In genomic region chr1:28898267-28898955, GRCh38 we compare ENCODE assay signal across 14 cellular contexts. TPM values are rescaled to one million over a fixed set of nuclear protein-coding genes. Genes with fewer than 3 reads are reported as not detected.
DNase-seq lines count a peak whose midpoint lies in the region; TF ChIP-seq lines count a peak whose summit lies in the region.
"Had no signal": no experiment of that assay in that cellular context is flagged by ENCODE, and none has a peak within 500 bp of the region (broad histone marks: within the 10 kb centered on the region; RNA-seq: fewer than 3 reads in every experiment).

No MANE protein-coding gene starts in this region.

- CTCF ChIA-PET in CD4-positive, alpha-beta memory T cell (lab: Charles Lee; ENCODE audit: partially characterized antibody), result interaction anchor here (1.0 to 2.3 kb wide), 3 partner anchors 10 to 33 kb away, joined by 3 to 7 read pairs (median 6); no protein-coding TSS in a partner anchor

- H3K36me3 Mint-ChIP-seq in CD4-positive, alpha-beta memory T cell, result peaks cover 9 to 11% of the 10 kb centered on the region in 2 donors

- H3K27ac Mint-ChIP-seq in CD4-positive, alpha-beta memory T cell, result peak overlapping the region; percentile 19 to 89 (median 78)
- H3K27ac Mint-ChIP-seq: activated CD4-positive, alpha-beta memory T cell treated with anti-CD3 and anti-CD28 coated beads, Interleukin-2, amount 10 ng/mL, durations not matched to agents 7 days and 5 days had no signal

- no peaks in the 10 kb centered on the region for H3K27me3 ChIP-seq in CD4-positive, alpha-beta memory T cell (ENCODE audit: insufficient read depth, low read length)
- H3K27me3 ChIP-seq in adrenal gland, result no peaks in the 10 kb centered on the region
- H3K27me3 ChIP-seq in neutrophil, result no peaks in the 10 kb centered on the region

- H3K9me3 Mint-ChIP-seq in CD4-positive, alpha-beta memory T cell, result peaks cover 0 to under 1% (median 0%) of the 10 kb centered on the region in 8 donors
- H3K9me3 Mint-ChIP-seq: activated CD4-positive, alpha-beta memory T cell treated with anti-CD3 and anti-CD28 coated beads, Interleukin-2, amount 10 ng/mL, durations not matched to agents 7 days and 5 days; activated naive CD4-positive, alpha-beta T cell treated with anti-CD3 and anti-CD28 coated beads, Interleukin-2, amount 50 U/mL, for 72 hours had no signal

- no peak overlapping the region for H3K4me3 ChIP-seq in CD4-positive, alpha-beta memory T cell (ENCODE audit: low read length in 2 of 2)
- no peak overlapping the region for H3K4me3 ChIP-seq in adrenal gland
- H3K4me3 ChIP-seq in neutrophil (ENCODE audit: low read depth in 1 of 2, low read length in 1 of 2), result peak overlapping the region; percentile 29 to 43
- H3K4me3 ChIP-seq: coronary artery, mucosa of descending colon had no signal

- H3K36me3 ChIP-seq in CD4-positive, alpha-beta memory T cell (ENCODE audit: insufficient read depth, low read length), result no peaks in the 10 kb centered on the region
- H3K36me3 ChIP-seq in adrenal gland (replicated peaks in 1 of 2) (no peaks in the 10 kb centered on the region), neutrophil (peaks cover 25% of the 10 kb centered on the region)

- H3K4me1 Mint-ChIP-seq in CD4-positive, alpha-beta memory T cell, result peaks cover 31 to 48% (median 42%) of the 10 kb centered on the region in 4 donors
- H3K4me1 Mint-ChIP-seq: activated CD4-positive, alpha-beta memory T cell treated with anti-CD3 and anti-CD28 coated beads, Interleukin-2, amount 10 ng/mL, durations not matched to agents 7 days and 5 days had no signal

- no peaks in the 10 kb centered on the region for H3K9me3 ChIP-seq in CD4-positive, alpha-beta memory T cell (ENCODE audit: control insufficient read depth in 1 of 2, low read length in 2 of 2)
- H3K9me3 ChIP-seq in adrenal gland (replicated peaks in 1 of 3), result no peaks in the 10 kb centered on the region
- no peaks in the 10 kb centered on the region for H3K9me3 ChIP-seq in neutrophil
- H3K9me3 ChIP-seq: mucosa of descending colon had no signal

- POLR2A ChIA-PET in CD4-positive, alpha-beta memory T cell (lab: Charles Lee; ENCODE audit: partially characterized antibody), result interaction anchor here (1.3 to 2.5 kb wide), 4 partner anchors 11 to 23 kb away, joined by 4 to 8 read pairs (median 4); partner anchors contain the start of gene EPB41

- 2 to 34% (median 20%) methylated on average over 3 to 4 of the region's 4 CpGs for WGBS in adrenal gland, 4 donors

- TF ChIP-seq CTCF in adrenal gland (IDR thresholded peaks at IDR 0.05) (no peak), neutrophil (IDR thresholded peaks at IDR 0.05) (no peak)

- TF ChIP-seq POLR2A in adrenal gland (IDR thresholded peaks at IDR 0.05), result no peak

- peaks cover 34% of the 10 kb centered on the region for H3K4me1 ChIP-seq in CD4-positive, alpha-beta memory T cell (ENCODE audit: insufficient read depth, low read length)
- H3K4me1 ChIP-seq in adrenal gland (replicated peaks in 1 of 2) (peaks cover 15 to 21% of the 10 kb centered on the region in 2 donors), neutrophil (ENCODE audit: control insufficient read depth in 1 of 2, insufficient read depth in 1 of 2, low read depth in 1 of 2, low read length in 1 of 2) (peaks cover 30 to 32% of the 10 kb centered on the region in 2 experiments)

- intact Hi-C loops in CD4-positive, alpha-beta memory T cell (cut with micrococcal nuclease), result no loop called here
- intact Hi-C loops in adrenal gland (cut with DNase I), result no loop called here

- no peaks in the 10 kb centered on the region for H3K27me3 Mint-ChIP-seq in CD4-positive, alpha-beta memory T cell
- H3K27me3 Mint-ChIP-seq: activated CD4-positive, alpha-beta memory T cell treated with anti-CD3 and anti-CD28 coated beads, Interleukin-2, amount 10 ng/mL, durations not matched to agents 7 days and 5 days had no signal

- DNase-seq in CD4-positive, alpha-beta memory T cell, result no peak
- DNase-seq in NCI-H1105 (lab: John Stamatoyannopoulos, UW) (peak; percentile 14), adrenal gland (peak; percentile 76 to 84 (median 80)), SHP77 (lab: John Stamatoyannopoulos, UW) (no peak), hepatic stellate cell (ENCODE audit: low spot score) (no peak), DMS114 treated with DMSO at 0.1 percent for 48 hours (lab: John Stamatoyannopoulos, UW; ENCODE audit: unreplicated experiment) (no peak)
- DNase-seq: activated CD4-positive, alpha-beta memory T cell treated with anti-CD3 and anti-CD28 coated beads, Interleukin-2, amount 10 ng/mL, durations not matched to agents 7 days and 5 days; KG1; mucosa of descending colon; NCI-H2107; T-helper 1 cell had no signal

- H3K27ac ChIP-seq in CD4-positive, alpha-beta memory T cell (ENCODE audit: low read depth, low read length), result no peak overlapping the region
- H3K27ac ChIP-seq in adrenal gland (peak overlapping the region in 1 of 5 donors; percentile 31), neutrophil (peak overlapping the region; percentile 81)

- H3K4me3 Mint-ChIP-seq in CD4-positive, alpha-beta memory T cell, result peak overlapping the region in 1 of 8 donors; percentile 1
- H3K4me3 Mint-ChIP-seq: activated CD4-positive, alpha-beta memory T cell treated with anti-CD3 and anti-CD28 coated beads, Interleukin-2, amount 10 ng/mL, durations not matched to agents 7 days and 5 days had no signal

RNA-seq across cellular contexts. Expression of gene EPB41, which starts 16.0 kb away (rescaled TPM):
- 100 to 1,000 TPM; 320 to 321 TPM for total RNA-seq in CD4-positive, alpha-beta memory T cell
- polyA plus RNA-seq in CD4-positive, alpha-beta memory T cell, result 100 to 1,000 TPM in 1 of 2 donors, 10 to 100 TPM in 1; 56.1 to 106 TPM
- 10 to 100 TPM; 25.5 to 47.8 (median 31.8) TPM for total RNA-seq in adrenal gland
- 10 to 100 TPM in 2 of 3 donors, 1 to 10 TPM in 1; 6.6 to 23.8 (median 10.2) TPM for polyA plus RNA-seq in adrenal gland

Comparison
In these comparisons a context has a peak if more than half of its experiments do, and no peak if none do; other contexts are left out.
1. DNase-seq: peak in NCI-H1105 (single experiment) and adrenal gland (7 of 7); none in CD4-positive, alpha-beta memory T cell (0 of 5), SHP77 (0 of 2), hepatic stellate cell (single experiment) and DMS114 treated with DMSO at 0.1 percent for 48 hours (single experiment).
2. H3K4me3 ChIP-seq: peak in neutrophil (2 of 2); none in CD4-positive, alpha-beta memory T cell (0 of 2) and adrenal gland (0 of 4).
3. RNA of gene EPB41, which starts 16.0 kb away (total RNA-seq): 320 to 321 TPM in CD4-positive, alpha-beta memory T cell; 25.5 to 47.8 TPM in adrenal gland; every median in the first group is over 4 times any median in the second.